25 cellular contexts compared by ENCODE assay signal in the genomic region with DNA sequence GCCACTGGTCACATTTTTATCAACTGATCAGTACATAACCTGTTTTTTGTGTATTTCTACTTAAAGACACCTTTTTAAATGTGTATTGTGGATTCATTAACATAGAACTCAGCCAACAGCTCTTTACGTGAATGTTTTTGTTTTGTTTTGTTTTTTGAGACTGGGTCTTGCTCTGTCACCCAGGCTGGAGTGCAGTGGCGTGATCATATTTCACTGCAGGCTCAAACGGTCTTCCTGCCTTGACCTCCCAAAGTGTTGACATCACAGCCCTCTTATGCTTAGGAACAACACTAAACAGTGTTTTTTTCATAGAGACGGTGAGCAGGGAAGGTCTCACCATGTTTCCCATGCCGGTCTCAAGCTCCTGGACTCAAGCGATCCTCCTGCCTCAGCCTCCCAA.
"Had no signal": no experiment of that assay in that cellular context is flagged by ENCODE, and none has a peak within 500 bp of the region (broad histone marks: within the 10 kb centered on the region; RNA-seq: fewer than 3 reads in every experiment).

No MANE protein-coding gene starts in this region.

- DNase-seq: cerebellar nuclear complex; dorsolateral prefrontal cortex; effector CD4-positive, alpha-beta T cell; gastrocnemius medialis; head of caudate nucleus; left cardiac atrium; left ventricle myocardium inferior; lower lobe of right lung; mucosa of descending colon; naive B cell; spleen; stimulated activated naive B cell treated with anti-CD40 and anti-IgM and Interleukin-4, amounts not matched to agents 10 μg/mL and 1 μg/mL and 100 μg/mL, for 72 hours; upper lobe of left lung had no signal

- H3K4me3 Mint-ChIP-seq: mesothelial cell of epicardium; naive B cell; natural killer cell treated with Interleukin-12 subunit alpha and Interleukin-12 subunit beta and Interleukin-15 and Interleukin-18, amount 100 ng/mL, for 72 hours; neural progenitor cell; stimulated activated naive B cell treated with anti-CD40 and anti-IgM and Interleukin-4, amounts not matched to agents 10 μg/mL and 1 μg/mL and 100 μg/mL, for 72 hours; stimulated activated naive CD8-positive, alpha-beta T cell treated with anti-CD3 and anti-CD28 coated beads, Interleukin-15, Interleukin-2, amounts not matched to agents 100 ng/mL and 50 ng/mL, for 24 hours had no signal

- H3K4me3 ChIP-seq: dorsolateral prefrontal cortex, gastrocnemius medialis, left ventricle myocardium inferior, lower lobe of right lung, mucosa of descending colon, neural progenitor cell, right atrium auricular region, skin epidermis, spleen, thoracic aorta, tibial nerve, upper lobe of left lung had no signal

- H3K27ac ChIP-seq: dorsolateral prefrontal cortex, epithelial cell of prostate, gastrocnemius medialis, left ventricle myocardium inferior, lower lobe of right lung, neural progenitor cell, parathyroid adenoma, right atrium auricular region, skin epidermis, spleen, thoracic aorta, tibial nerve, upper lobe of left lung had no signal

- ATAC-seq: esophagus mucosa; gastrocnemius medialis; left cardiac atrium; lower lobe of right lung; mucosa of descending colon; natural killer cell treated with Interleukin-12 subunit alpha and Interleukin-12 subunit beta and Interleukin-15 and Interleukin-18, amount 100 ng/mL, for 72 hours; stimulated activated naive B cell treated with anti-CD40 and anti-IgM and Interleukin-4, amounts not matched to agents 10 μg/mL and 1 μg/mL and 100 μg/mL, for 72 hours had no signal

- H3K27ac Mint-ChIP-seq: mesothelial cell of epicardium; natural killer cell treated with Interleukin-12 subunit alpha and Interleukin-12 subunit beta and Interleukin-15 and Interleukin-18, amount 100 ng/mL, for 72 hours; neural progenitor cell; progenitor cell of endocrine pancreas; stimulated activated naive B cell treated with anti-CD40 and anti-IgM and Interleukin-4, amounts not matched to agents 10 μg/mL and 1 μg/mL and 100 μg/mL, for 72 hours; stimulated activated naive CD8-positive, alpha-beta T cell treated with anti-CD3 and anti-CD28 coated beads, Interleukin-15, Interleukin-2, amounts not matched to agents 100 ng/mL and 50 ng/mL, for 24 hours had no signal

- H3K4me2 ChIP-seq: neural progenitor cell had no signal

- H3K27me3 ChIP-seq: dorsolateral prefrontal cortex, gastrocnemius medialis, neural progenitor cell, right atrium auricular region, spleen, tibial nerve, upper lobe of left lung had no signal

- H3K4me1 ChIP-seq: gastrocnemius medialis, left ventricle myocardium inferior, lower lobe of right lung, neural progenitor cell, parathyroid adenoma, right atrium auricular region, tibial nerve, upper lobe of left lung had no signal

- H3K9me3 ChIP-seq: gastrocnemius medialis, left ventricle myocardium inferior, lower lobe of right lung, mucosa of descending colon, right atrium auricular region, spleen, thoracic aorta, tibial nerve, upper lobe of left lung had no signal

- H3K4me1 Mint-ChIP-seq: mesothelial cell of epicardium; neural progenitor cell; stimulated activated naive B cell treated with anti-CD40 and anti-IgM and Interleukin-4, amounts not matched to agents 10 μg/mL and 1 μg/mL and 100 μg/mL, for 72 hours had no signal

- H3K9me3 Mint-ChIP-seq: mesothelial cell of epicardium; naive B cell; natural killer cell treated with Interleukin-12 subunit alpha and Interleukin-12 subunit beta and Interleukin-15 and Interleukin-18, amount 100 ng/mL, for 72 hours; neural progenitor cell; stimulated activated naive B cell treated with anti-CD40 and anti-IgM and Interleukin-4, amounts not matched to agents 10 μg/mL and 1 μg/mL and 100 μg/mL, for 72 hours; stimulated activated naive CD8-positive, alpha-beta T cell treated with anti-CD3 and anti-CD28 coated beads, Interleukin-15, Interleukin-2, amounts not matched to agents 100 ng/mL and 50 ng/mL, for 24 hours had no signal

- H2AFZ ChIP-seq: neural progenitor cell, parathyroid adenoma had no signal

- H3K27me3 Mint-ChIP-seq: naive B cell; natural killer cell treated with Interleukin-12 subunit alpha and Interleukin-12 subunit beta and Interleukin-15 and Interleukin-18, amount 100 ng/mL, for 72 hours; stimulated activated naive B cell treated with anti-CD40 and anti-IgM and Interleukin-4, amounts not matched to agents 10 μg/mL and 1 μg/mL and 100 μg/mL, for 72 hours; stimulated activated naive CD8-positive, alpha-beta T cell treated with anti-CD3 and anti-CD28 coated beads, Interleukin-15, Interleukin-2, amounts not matched to agents 100 ng/mL and 50 ng/mL, for 24 hours had no signal

- H3K9ac ChIP-seq: neural progenitor cell, parathyroid adenoma had no signal
